Comparison of ENCODE assay signal across 8 cellular contexts in the genomic region with DNA sequence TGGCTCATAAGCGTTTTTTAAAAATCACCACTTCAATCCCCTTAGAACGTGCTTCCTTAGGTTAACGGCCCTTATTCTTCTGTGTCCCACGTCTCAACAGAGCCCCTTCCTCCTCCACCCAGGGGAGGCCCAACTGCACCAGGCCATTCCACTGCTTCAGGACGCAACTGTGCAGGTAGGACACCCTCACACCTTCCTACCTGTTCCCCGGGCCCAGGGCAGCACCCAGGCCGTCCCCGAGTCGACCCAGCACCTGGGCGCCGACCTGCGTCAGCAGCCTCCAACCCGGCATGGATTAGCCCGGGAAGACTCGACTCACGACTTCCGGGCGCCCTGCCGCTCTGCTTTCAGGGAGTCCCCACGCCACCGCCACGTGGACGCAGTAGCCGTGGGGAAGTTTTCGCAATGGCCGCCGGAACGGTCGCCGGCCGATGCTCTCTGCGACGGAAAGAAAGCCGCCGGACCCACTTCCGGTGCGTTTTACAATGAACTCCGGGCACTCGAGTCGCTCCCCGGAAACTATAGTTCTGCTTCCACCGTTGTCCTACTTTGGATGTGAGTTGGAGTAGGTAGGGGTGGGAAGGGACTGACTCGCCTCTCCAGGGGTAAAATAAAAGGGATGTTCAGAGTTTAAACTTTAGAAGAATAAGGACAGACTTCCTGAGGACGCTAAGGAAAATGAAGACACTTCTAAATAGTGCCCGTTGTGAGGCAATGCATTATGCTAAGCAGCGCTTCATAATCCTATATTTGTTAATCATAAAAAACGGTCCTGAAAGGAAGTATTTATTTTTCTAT. TPM values are rescaled to one million over a fixed set of nuclear protein-coding genes. Genes with fewer than 3 reads are reported as not detected.
DNase-seq lines count a peak whose midpoint lies in the region; ATAC-seq and TF ChIP-seq lines count a peak whose summit lies in the region.

MRPL3 (minus strand) TSS at position 442 of the 798 bp plus-strand sequence; CDS start at position 292, 150 bp downstream.

- H3K27ac Mint-ChIP-seq in T-helper 1 cell treated with Interleukin-12 subunit alpha and Interleukin-12 subunit beta and Interleukin-4 antibody, amounts not matched to agents 30 μg/mL and 1 μg/mL, for 36 hours = peak within 1 kb of the TSS; percentile 93

- peak in 3 of 4 donors; percentile 23 to 71 (median 69) for TF ChIP-seq POLR2A in upper lobe of left lung (IDR thresholded peaks at IDR 0.05)

- WGBS in upper lobe of left lung, 2 donors = 2 to 5% methylated on average over 22 to 44 of the region's 47 CpGs

- H3K4me3 Mint-ChIP-seq in T-helper 1 cell treated with Interleukin-12 subunit alpha and Interleukin-12 subunit beta and Interleukin-4 antibody, amounts not matched to agents 30 μg/mL and 1 μg/mL, for 36 hours = peak within 1 kb of the TSS; percentile 98

- H3K36me3 ChIP-seq in left ventricle myocardium inferior = peaks cover 27% of the 10 kb centered on the region
- H3K36me3 ChIP-seq in upper lobe of left lung = peaks cover 4 to 26% (median 11%) of the 10 kb centered on the region in 4 donors

- H3K27me3 ChIP-seq in left ventricle myocardium inferior (ENCODE audit: low read depth) = no peaks in the 10 kb centered on the region
- no peaks in the 10 kb centered on the region for H3K27me3 ChIP-seq in upper lobe of left lung

- intact Hi-C loops in left ventricle myocardium inferior (cut with micrococcal nuclease) = no loop called here
- intact Hi-C loops in posterior vena cava (cut with DNase I) = loop anchor here in 1 of 2 donors (10.0 kb wide), 1 partner anchor 118 kb away; the partner anchor contains the start of gene NUDT16

- peak within 1 kb of the TSS; percentile 90 for H3K4me3 ChIP-seq in left ventricle myocardium inferior
- peak within 1 kb of the TSS; percentile 81 to 95 (median 86) for H3K4me3 ChIP-seq in upper lobe of left lung

- ATAC-seq in GM18498 (IDR thresholded peaks at IDR 0.05; ENCODE audit: unreplicated experiment) = peak; percentile 98
- ATAC-seq in HG02884 (IDR thresholded peaks at IDR 0.05; ENCODE audit: unreplicated experiment) = peak; percentile 93
- peak; percentile 95 to 97 for ATAC-seq in upper lobe of left lung (ENCODE audit: low FRiP score in 2 of 2)

- H3K9me3 ChIP-seq in left ventricle myocardium inferior (replicated peaks) = no peaks in the 10 kb centered on the region
- no peaks in the 10 kb centered on the region for H3K9me3 ChIP-seq in upper lobe of left lung

- peaks cover 21% of the 10 kb centered on the region for H3K36me3 Mint-ChIP-seq in T-helper 1 cell treated with Interleukin-12 subunit alpha and Interleukin-12 subunit beta and Interleukin-4 antibody, amounts not matched to agents 30 μg/mL and 1 μg/mL, for 36 hours (ENCODE audit: low read depth)

- peaks cover 27% of the 10 kb centered on the region for H3K4me1 Mint-ChIP-seq in T-helper 1 cell treated with Interleukin-12 subunit alpha and Interleukin-12 subunit beta and Interleukin-4 antibody, amounts not matched to agents 30 μg/mL and 1 μg/mL, for 36 hours (ENCODE audit: low read depth)

- peak; percentile 96 for DNase-seq in NCI-H146 treated with DMSO at 0.1 percent for 48 hours (lab: John Stamatoyannopoulos, UW; ENCODE audit: unreplicated experiment)
- peak; percentile 79 for DNase-seq in amniotic stem cell (lab: John Stamatoyannopoulos, UW)
- peak; percentile 86 for DNase-seq in left ventricle myocardium inferior
- peak; percentile 96 for DNase-seq in posterior vena cava (ENCODE audit: low spot score)
- peak; percentile 90 to 93 for DNase-seq in upper lobe of left lung

- no peak for TF ChIP-seq EP300 in upper lobe of left lung (IDR thresholded peaks at IDR 0.05)

- no peaks in the 10 kb centered on the region for H3K9me3 Mint-ChIP-seq in T-helper 1 cell treated with Interleukin-12 subunit alpha and Interleukin-12 subunit beta and Interleukin-4 antibody, amounts not matched to agents 30 μg/mL and 1 μg/mL, for 36 hours

- H3K4me1 ChIP-seq in left ventricle myocardium inferior (peaks cover 25% of the 10 kb centered on the region), upper lobe of left lung (peaks cover 15 to 21% (median 18%) of the 10 kb centered on the region in 4 donors)

- no peak for TF ChIP-seq CTCF in left ventricle myocardium inferior (IDR thresholded peaks at IDR 0.05; ENCODE audit: borderline replicate concordance)
- TF ChIP-seq CTCF in upper lobe of left lung (IDR thresholded peaks at IDR 0.05) = no peak

- no peaks in the 10 kb centered on the region for H3K27me3 Mint-ChIP-seq in T-helper 1 cell treated with Interleukin-12 subunit alpha and Interleukin-12 subunit beta and Interleukin-4 antibody, amounts not matched to agents 30 μg/mL and 1 μg/mL, for 36 hours (ENCODE audit: low read depth)

- peak within 1 kb of the TSS; percentile 84 for H3K27ac ChIP-seq in left ventricle myocardium inferior (replicated peaks)
- H3K27ac ChIP-seq in upper lobe of left lung = peak within 1 kb of the TSS; percentile 80 to 88 (median 83)

RNA-seq across cellular contexts. Expression of gene MRPL3, which starts in this region (rescaled TPM):
- 53.9 TPM for total RNA-seq in left ventricle myocardium inferior
- 10 to 100 TPM; 56.5 to 61.4 TPM for total RNA-seq in posterior vena cava
- total RNA-seq in upper lobe of left lung = 10 to 100 TPM; 27.6 to 74.3 (median 46.0) TPM

Comparison
In these comparisons a context has a peak if more than half of its experiments do, and no peak if none do; other contexts are left out.
1. Peak in every context shown above with its lines: DNase-seq, ATAC-seq, H3K4me3 ChIP-seq and H3K27ac ChIP-seq.